Comparison of ENCODE assay signal across 1 cellular context in genomic region chrX:74419861-74420193, GRCh38.
TF ChIP-seq lines count a peak whose summit lies in the region.

No MANE protein-coding gene starts in this region.

TF ChIP-seq in GM23338, 12 proteins besides CTCF, POLR2A, EP300 and RAD21 (continued from another document):
- TF ChIP-seq NANOG (IDR thresholded peaks at IDR 0.05; ENCODE audit: borderline replicate concordance) (no peak), POLR2AphosphoS5 (IDR thresholded peaks at IDR 0.05; ENCODE audit: low read depth) (no peak), REST (IDR thresholded peaks at IDR 0.05; ENCODE audit: unreplicated experiment) (no peak), STAT1 (IDR thresholded peaks at IDR 0.05; ENCODE audit: unreplicated experiment) (no peak)
